ENCODE assay signal across 1 cellular context in the genomic region with DNA sequence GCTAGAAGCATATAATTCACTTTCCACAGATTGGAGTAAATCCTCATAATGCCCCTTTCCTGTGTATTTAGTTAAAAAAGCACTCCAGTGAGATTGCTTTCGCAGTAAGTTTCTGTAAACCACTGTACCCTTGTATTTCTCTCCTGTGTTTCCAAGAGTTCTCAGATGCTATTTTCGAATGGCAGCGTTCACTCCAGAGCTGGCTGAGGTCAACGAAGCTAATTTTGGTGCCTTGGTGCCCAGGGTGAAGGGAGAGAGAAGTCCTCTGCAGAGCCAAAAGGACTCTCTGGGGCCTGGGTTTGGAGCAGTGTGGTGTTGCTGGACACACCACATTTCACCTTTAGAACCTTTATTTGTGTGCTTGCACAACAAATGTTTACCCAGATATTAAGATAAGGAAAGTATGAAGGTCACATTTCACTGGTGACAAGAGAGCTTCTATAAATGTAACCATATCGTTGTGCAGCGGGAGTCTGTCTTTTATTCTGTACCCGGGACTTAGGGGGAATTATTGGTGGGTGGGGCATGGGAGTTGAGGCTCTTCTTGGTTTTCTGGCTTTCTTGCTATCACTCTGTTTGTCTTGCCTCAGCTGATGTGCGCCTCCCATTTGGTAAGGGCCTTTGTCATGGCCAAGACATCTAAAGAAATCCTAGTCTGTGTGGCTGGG.
TF ChIP-seq lines count a peak whose summit lies in the region.

No MANE protein-coding gene starts in this region.

TF ChIP-seq in HepG2, 621 proteins besides CTCF, POLR2A, EP300 and RAD21 (continued from another document and continues in another):
- TF ChIP-seq, protein P1, sequence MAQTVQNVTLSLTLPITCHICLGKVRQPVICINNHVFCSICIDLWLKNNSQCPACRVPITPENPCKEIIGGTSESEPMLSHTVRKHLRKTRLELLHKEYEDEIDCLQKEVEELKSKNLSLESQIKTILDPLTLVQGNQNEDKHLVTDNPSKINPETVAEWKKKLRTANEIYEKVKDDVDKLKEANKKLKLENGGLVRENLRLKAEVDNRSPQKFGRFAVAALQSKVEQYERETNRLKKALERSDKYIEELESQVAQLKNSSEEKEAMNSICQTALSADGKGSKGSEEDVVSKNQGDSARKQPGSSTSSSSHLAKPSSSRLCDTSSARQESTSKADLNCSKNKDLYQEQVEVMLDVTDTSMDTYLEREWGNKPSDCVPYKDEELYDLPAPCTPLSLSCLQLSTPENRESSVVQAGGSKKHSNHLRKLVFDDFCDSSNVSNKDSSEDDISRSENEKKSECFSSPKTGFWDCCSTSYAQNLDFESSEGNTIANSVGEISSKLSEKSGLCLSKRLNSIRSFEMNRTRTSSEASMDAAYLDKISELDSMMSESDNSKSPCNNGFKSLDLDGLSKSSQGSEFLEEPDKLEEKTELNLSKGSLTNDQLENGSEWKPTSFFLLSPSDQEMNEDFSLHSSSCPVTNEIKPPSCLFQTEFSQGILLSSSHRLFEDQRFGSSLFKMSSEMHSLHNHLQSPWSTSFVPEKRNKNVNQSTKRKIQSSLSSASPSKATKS (CRISPR knock-in tag; IDR thresholded peaks at IDR 0.05): no peak
- TF ChIP-seq PAWR (CRISPR knock-in tag; IDR thresholded peaks at IDR 0.05; ENCODE audit: borderline replicate concordance): no peak
- TF ChIP-seq, protein P2, sequence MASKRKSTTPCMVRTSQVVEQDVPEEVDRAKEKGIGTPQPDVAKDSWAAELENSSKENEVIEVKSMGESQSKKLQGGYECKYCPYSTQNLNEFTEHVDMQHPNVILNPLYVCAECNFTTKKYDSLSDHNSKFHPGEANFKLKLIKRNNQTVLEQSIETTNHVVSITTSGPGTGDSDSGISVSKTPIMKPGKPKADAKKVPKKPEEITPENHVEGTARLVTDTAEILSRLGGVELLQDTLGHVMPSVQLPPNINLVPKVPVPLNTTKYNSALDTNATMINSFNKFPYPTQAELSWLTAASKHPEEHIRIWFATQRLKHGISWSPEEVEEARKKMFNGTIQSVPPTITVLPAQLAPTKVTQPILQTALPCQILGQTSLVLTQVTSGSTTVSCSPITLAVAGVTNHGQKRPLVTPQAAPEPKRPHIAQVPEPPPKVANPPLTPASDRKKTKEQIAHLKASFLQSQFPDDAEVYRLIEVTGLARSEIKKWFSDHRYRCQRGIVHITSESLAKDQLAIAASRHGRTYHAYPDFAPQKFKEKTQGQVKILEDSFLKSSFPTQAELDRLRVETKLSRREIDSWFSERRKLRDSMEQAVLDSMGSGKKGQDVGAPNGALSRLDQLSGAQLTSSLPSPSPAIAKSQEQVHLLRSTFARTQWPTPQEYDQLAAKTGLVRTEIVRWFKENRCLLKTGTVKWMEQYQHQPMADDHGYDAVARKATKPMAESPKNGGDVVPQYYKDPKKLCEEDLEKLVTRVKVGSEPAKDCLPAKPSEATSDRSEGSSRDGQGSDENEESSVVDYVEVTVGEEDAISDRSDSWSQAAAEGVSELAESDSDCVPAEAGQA (IDR thresholded peaks at IDR 0.05; ENCODE audit: low read depth): no peak
- TF ChIP-seq, protein P2 (CRISPR knock-in tag; IDR thresholded peaks at IDR 0.05; ENCODE audit: borderline replicate concordance): peak; percentile 72; the same call in 1 of the 2 replicates
- TF ChIP-seq ZNF660 (CRISPR knock-in tag; IDR thresholded peaks at IDR 0.05; ENCODE audit: borderline replicate concordance, low read depth): no peak
- no peak for TF ChIP-seq CBX2 (IDR thresholded peaks at IDR 0.05; ENCODE audit: low read depth, low read length)
- TF ChIP-seq CBX2 (CRISPR knock-in tag; IDR thresholded peaks at IDR 0.05; ENCODE audit: low read depth): no peak
- TF ChIP-seq PHB2 (IDR thresholded peaks at IDR 0.05; ENCODE audit: partially characterized antibody): no peak
- no peak for TF ChIP-seq ZNF382 (CRISPR knock-in tag; IDR thresholded peaks at IDR 0.05; ENCODE audit: borderline replicate concordance)
- no peak for TF ChIP-seq ZNF569 (CRISPR knock-in tag; IDR thresholded peaks at IDR 0.05; ENCODE audit: borderline replicate concordance)
- TF ChIP-seq, protein P3, sequence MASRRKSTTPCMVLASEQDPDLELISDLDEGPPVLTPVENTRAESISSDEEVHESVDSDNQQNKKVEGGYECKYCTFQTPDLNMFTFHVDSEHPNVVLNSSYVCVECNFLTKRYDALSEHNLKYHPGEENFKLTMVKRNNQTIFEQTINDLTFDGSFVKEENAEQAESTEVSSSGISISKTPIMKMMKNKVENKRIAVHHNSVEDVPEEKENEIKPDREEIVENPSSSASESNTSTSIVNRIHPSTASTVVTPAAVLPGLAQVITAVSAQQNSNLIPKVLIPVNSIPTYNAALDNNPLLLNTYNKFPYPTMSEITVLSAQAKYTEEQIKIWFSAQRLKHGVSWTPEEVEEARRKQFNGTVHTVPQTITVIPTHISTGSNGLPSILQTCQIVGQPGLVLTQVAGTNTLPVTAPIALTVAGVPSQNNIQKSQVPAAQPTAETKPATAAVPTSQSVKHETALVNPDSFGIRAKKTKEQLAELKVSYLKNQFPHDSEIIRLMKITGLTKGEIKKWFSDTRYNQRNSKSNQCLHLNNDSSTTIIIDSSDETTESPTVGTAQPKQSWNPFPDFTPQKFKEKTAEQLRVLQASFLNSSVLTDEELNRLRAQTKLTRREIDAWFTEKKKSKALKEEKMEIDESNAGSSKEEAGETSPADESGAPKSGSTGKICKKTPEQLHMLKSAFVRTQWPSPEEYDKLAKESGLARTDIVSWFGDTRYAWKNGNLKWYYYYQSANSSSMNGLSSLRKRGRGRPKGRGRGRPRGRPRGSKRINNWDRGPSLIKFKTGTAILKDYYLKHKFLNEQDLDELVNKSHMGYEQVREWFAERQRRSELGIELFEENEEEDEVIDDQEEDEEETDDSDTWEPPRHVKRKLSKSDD (CRISPR knock-in tag; IDR thresholded peaks at IDR 0.05; ENCODE audit: low read depth): no peak
- peak; percentile 85 for TF ChIP-seq HOXA5 (CRISPR knock-in tag; IDR thresholded peaks at IDR 0.05)
- TF ChIP-seq ZFAT (CRISPR knock-in tag; conservative IDR thresholded peaks at IDR 0.05): no peak
- no peak for TF ChIP-seq ZNF75D (CRISPR knock-in tag; IDR thresholded peaks at IDR 0.05; ENCODE audit: borderline replicate concordance)
- TF ChIP-seq NFE2L2 (IDR thresholded peaks at IDR 0.05; ENCODE audit: low read length): no peak
- TF ChIP-seq ONECUT2 (CRISPR knock-in tag; IDR thresholded peaks at IDR 0.05): 0 out of 2 replicates have a peak, but pooled peaks have one; percentile 44
- TF ChIP-seq ZFP36L2 (CRISPR knock-in tag; IDR thresholded peaks at IDR 0.05): no peak
- TF ChIP-seq YEATS4 (CRISPR knock-in tag; IDR thresholded peaks at IDR 0.05; ENCODE audit: borderline replicate concordance): peak; percentile 80
- TF ChIP-seq, protein P4, sequence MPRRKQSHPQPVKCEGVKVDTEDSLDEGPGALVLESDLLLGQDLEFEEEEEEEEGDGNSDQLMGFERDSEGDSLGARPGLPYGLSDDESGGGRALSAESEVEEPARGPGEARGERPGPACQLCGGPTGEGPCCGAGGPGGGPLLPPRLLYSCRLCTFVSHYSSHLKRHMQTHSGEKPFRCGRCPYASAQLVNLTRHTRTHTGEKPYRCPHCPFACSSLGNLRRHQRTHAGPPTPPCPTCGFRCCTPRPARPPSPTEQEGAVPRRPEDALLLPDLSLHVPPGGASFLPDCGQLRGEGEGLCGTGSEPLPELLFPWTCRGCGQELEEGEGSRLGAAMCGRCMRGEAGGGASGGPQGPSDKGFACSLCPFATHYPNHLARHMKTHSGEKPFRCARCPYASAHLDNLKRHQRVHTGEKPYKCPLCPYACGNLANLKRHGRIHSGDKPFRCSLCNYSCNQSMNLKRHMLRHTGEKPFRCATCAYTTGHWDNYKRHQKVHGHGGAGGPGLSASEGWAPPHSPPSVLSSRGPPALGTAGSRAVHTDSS (CRISPR knock-in tag; conservative IDR thresholded peaks at IDR 0.05): no peak
- TF ChIP-seq RARA (CRISPR knock-in tag; IDR thresholded peaks at IDR 0.05): peak; percentile 96
- TF ChIP-seq SCMH1 (CRISPR knock-in tag; IDR thresholded peaks at IDR 0.05; ENCODE audit: borderline replicate concordance): no peak
- TF ChIP-seq, protein P5, sequence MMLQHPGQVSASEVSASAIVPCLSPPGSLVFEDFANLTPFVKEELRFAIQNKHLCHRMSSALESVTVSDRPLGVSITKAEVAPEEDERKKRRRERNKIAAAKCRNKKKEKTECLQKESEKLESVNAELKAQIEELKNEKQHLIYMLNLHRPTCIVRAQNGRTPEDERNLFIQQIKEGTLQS (CRISPR knock-in tag; IDR thresholded peaks at IDR 0.05): peak; percentile 47; the same call in 1 of the 2 replicates
- TF ChIP-seq REL (CRISPR knock-in tag; conservative IDR thresholded peaks at IDR 0.05): no peak
- TF ChIP-seq, protein P6, sequence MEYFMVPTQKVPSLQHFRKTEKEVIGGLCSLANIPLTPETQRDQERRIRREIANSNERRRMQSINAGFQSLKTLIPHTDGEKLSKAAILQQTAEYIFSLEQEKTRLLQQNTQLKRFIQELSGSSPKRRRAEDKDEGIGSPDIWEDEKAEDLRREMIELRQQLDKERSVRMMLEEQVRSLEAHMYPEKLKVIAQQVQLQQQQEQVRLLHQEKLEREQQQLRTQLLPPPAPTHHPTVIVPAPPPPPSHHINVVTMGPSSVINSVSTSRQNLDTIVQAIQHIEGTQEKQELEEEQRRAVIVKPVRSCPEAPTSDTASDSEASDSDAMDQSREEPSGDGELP (IDR thresholded peaks at IDR 0.05; ENCODE audit: borderline replicate concordance, low read depth): peak; percentile 80; the same call in 1 of the 2 replicates
- no peak for TF ChIP-seq AGO1 (IDR thresholded peaks at IDR 0.05; ENCODE audit: low read depth, low read length, poor library complexity, severe bottlenecking)
- no peak for TF ChIP-seq LCORL (IDR thresholded peaks at IDR 0.05)
- peak; percentile 87 for TF ChIP-seq LCORL (CRISPR knock-in tag; IDR thresholded peaks at IDR 0.05)
- TF ChIP-seq ZBTB21 (CRISPR knock-in tag; IDR thresholded peaks at IDR 0.05): 0 out of 2 replicates have a peak, but pooled peaks have one; percentile 47
- TF ChIP-seq ZNF451 (CRISPR knock-in tag; IDR thresholded peaks at IDR 0.05): no peak
- TF ChIP-seq, protein P7, sequence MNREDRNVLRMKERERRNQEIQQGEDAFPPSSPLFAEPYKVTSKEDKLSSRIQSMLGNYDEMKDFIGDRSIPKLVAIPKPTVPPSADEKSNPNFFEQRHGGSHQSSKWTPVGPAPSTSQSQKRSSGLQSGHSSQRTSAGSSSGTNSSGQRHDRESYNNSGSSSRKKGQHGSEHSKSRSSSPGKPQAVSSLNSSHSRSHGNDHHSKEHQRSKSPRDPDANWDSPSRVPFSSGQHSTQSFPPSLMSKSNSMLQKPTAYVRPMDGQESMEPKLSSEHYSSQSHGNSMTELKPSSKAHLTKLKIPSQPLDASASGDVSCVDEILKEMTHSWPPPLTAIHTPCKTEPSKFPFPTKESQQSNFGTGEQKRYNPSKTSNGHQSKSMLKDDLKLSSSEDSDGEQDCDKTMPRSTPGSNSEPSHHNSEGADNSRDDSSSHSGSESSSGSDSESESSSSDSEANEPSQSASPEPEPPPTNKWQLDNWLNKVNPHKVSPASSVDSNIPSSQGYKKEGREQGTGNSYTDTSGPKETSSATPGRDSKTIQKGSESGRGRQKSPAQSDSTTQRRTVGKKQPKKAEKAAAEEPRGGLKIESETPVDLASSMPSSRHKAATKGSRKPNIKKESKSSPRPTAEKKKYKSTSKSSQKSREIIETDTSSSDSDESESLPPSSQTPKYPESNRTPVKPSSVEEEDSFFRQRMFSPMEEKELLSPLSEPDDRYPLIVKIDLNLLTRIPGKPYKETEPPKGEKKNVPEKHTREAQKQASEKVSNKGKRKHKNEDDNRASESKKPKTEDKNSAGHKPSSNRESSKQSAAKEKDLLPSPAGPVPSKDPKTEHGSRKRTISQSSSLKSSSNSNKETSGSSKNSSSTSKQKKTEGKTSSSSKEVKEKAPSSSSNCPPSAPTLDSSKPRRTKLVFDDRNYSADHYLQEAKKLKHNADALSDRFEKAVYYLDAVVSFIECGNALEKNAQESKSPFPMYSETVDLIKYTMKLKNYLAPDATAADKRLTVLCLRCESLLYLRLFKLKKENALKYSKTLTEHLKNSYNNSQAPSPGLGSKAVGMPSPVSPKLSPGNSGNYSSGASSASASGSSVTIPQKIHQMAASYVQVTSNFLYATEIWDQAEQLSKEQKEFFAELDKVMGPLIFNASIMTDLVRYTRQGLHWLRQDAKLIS (CRISPR knock-in tag; IDR thresholded peaks at IDR 0.05): peak; percentile 65; the same call in 1 of the 2 replicates
- peak; percentile 40 for TF ChIP-seq SP140L (CRISPR knock-in tag; IDR thresholded peaks at IDR 0.05; ENCODE audit: borderline replicate concordance)
- no peak for TF ChIP-seq ZNF839 (CRISPR knock-in tag; IDR thresholded peaks at IDR 0.05; ENCODE audit: borderline replicate concordance)
- TF ChIP-seq SOX5 (CRISPR knock-in tag; IDR thresholded peaks at IDR 0.05; ENCODE audit: borderline replicate concordance): peak; percentile 94
- TF ChIP-seq POGZ (CRISPR knock-in tag; IDR thresholded peaks at IDR 0.05): peak; percentile 56
- TF ChIP-seq, protein P8, sequence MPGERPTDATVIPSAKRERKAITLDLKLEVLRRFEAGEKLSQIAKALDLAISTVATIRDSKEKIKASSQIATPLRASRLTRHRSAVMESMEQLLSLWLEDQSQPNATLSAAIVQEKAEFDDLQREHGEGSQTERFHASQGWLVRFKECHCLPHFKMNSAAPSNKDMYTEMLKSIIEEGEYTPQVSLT (CRISPR knock-in tag; IDR thresholded peaks at IDR 0.05; ENCODE audit: borderline replicate concordance, low read depth): no peak
- TF ChIP-seq NFATC3 (CRISPR knock-in tag; IDR thresholded peaks at IDR 0.05): 0 out of 2 replicates have a peak, but pooled peaks have one; percentile 45
- TF ChIP-seq ZNF879 (CRISPR knock-in tag; IDR thresholded peaks at IDR 0.05): peak; percentile 58; the same call in 1 of the 2 replicates
- TF ChIP-seq, protein P9, sequence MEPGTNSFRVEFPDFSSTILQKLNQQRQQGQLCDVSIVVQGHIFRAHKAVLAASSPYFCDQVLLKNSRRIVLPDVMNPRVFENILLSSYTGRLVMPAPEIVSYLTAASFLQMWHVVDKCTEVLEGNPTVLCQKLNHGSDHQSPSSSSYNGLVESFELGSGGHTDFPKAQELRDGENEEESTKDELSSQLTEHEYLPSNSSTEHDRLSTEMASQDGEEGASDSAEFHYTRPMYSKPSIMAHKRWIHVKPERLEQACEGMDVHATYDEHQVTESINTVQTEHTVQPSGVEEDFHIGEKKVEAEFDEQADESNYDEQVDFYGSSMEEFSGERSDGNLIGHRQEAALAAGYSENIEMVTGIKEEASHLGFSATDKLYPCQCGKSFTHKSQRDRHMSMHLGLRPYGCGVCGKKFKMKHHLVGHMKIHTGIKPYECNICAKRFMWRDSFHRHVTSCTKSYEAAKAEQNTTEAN (CRISPR knock-in tag; conservative IDR thresholded peaks at IDR 0.05): peak; percentile 95
- no peak for TF ChIP-seq ZNF253 (CRISPR knock-in tag; IDR thresholded peaks at IDR 0.05; ENCODE audit: borderline replicate concordance)
